Comparison of ENCODE assay signal across 8 cellular contexts in the genomic region with DNA sequence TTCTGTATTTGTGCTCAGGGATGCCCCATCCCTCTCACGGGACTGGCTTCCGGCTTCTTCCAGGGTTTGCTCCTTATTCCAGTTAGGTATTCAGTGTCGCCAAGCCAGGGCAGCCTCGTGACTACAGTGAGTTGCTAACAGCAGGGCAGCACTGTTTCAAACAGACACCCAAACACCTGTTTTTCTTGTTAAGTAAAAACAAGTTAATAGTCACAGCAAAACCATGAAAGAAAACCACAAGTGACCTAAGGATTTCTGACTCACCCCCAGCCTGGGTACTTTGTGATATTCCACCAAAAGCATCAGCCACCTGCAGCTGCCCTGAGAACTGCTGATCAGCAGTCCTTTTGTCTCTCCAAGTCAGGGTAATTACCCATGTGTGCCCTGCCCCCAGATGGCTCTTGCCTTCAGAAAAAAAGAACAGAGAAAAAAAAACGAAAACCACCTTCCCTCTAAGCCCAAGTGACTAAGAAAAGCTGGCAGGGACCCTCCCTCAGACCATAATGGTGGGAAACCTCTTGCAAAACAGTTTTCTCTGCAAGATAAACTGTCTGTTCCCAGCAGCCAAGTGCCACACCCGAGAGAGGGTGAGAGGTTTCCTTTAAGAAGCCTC.
DNase-seq lines count a peak whose midpoint lies in the region; ATAC-seq and TF ChIP-seq lines count a peak whose summit lies in the region.

No MANE protein-coding gene starts in this region.

- H3K4me1 ChIP-seq in A673 (ENCODE audit: insufficient read depth, low read length, poor library complexity, severe bottlenecking) (peaks cover 4% of the 10 kb centered on the region), gastroesophageal sphincter (peaks cover 0 to 51% (median 5%) of the 10 kb centered on the region in 3 donors)

- 21 to 79% methylated on average over 3 to 5 of the region's 6 CpGs for WGBS in gastroesophageal sphincter (ENCODE audit: low coverage in 1 of 2), 2 donors

- H3K27me3 ChIP-seq in A673 (replicated peaks; ENCODE audit: insufficient read depth, low read depth, low read length, poor library complexity), result no peaks in the 10 kb centered on the region
- no peaks in the 10 kb centered on the region for H3K27me3 ChIP-seq in gastroesophageal sphincter

- CTCF ChIA-PET in A673 (lab: Charles Lee), result no interaction called here

- POLR2A ChIA-PET in A673 (lab: Charles Lee; ENCODE audit: low non-redundant PET), result no interaction called here

- H3K36me3 ChIP-seq in A673 (ENCODE audit: insufficient read depth, low read length, poor library complexity, severe bottlenecking) (no peaks in the 10 kb centered on the region), gastroesophageal sphincter (no peaks in the 10 kb centered on the region)

- TF ChIP-seq EP300 in gastroesophageal sphincter (IDR thresholded peaks at IDR 0.05), result no peak

- H3K27ac ChIP-seq in A673 (ENCODE audit: low read depth, low read length, poor library complexity, severe bottlenecking) (no peak overlapping the region), gastroesophageal sphincter (no peak overlapping the region)

- no peaks in the 10 kb centered on the region for H3K9me3 ChIP-seq in A673 (ENCODE audit: low read depth, low read length, poor library complexity, severe bottlenecking)
- H3K9me3 ChIP-seq in gastroesophageal sphincter, result no peaks in the 10 kb centered on the region

- ATAC-seq in GM18868 (IDR thresholded peaks at IDR 0.05; ENCODE audit: unreplicated experiment) (peak; percentile 91), HG03039 (IDR thresholded peaks at IDR 0.05; ENCODE audit: unreplicated experiment) (peak; percentile 88), gastroesophageal sphincter (peak; percentile 46)

- BruUV-seq in A673 (replicated peaks; lab: Mats Ljungman, UMichigan), result no TSS peak

- TF ChIP-seq CTCF in A673 (conservative IDR thresholded peaks at IDR 0.05; ENCODE audit: low read depth, low read length) (no peak), gastroesophageal sphincter (IDR thresholded peaks at IDR 0.05) (no peak)

- TF ChIP-seq POLR2A in gastroesophageal sphincter (IDR thresholded peaks at IDR 0.05), result no peak

- DNase-seq in A673 (ENCODE audit: low spot score) (peak; percentile 46), NCI-H2171 (lab: John Stamatoyannopoulos, UW) (peak; percentile 69), head of caudate nucleus (no peak)
- DNase-seq in activated CD8-positive, alpha-beta memory T cell treated with anti-CD3 and anti-CD28 coated beads for 48 hours (ENCODE audit: low read depth in 2 of 3, low spot score in 2 of 3), result peak in 2 of 3 experiments; percentile 30 to 36
- DNase-seq in stimulated activated CD4-positive, alpha-beta T cell treated with anti-CD3 and anti-CD28 coated beads, Interleukin-1b, Interleukin-23, amount 100 ng/mL, for 48 hours, result peak; percentile 79

- intact Hi-C loops in A673 (cut with micrococcal nuclease; ENCODE audit: unreplicated experiment), result no loop called here
- intact Hi-C loops in head of caudate nucleus (cut with DNase I), result no loop called here

- no peak overlapping the region for H3K4me3 ChIP-seq in A673 (ENCODE audit: low read depth, low read length, poor library complexity, severe bottlenecking)
- no peak overlapping the region for H3K4me3 ChIP-seq in gastroesophageal sphincter

Comparison
In these comparisons a context has a peak if more than half of its experiments do, and no peak if none do; other contexts are left out.
1. DNase-seq: peak in A673 (single experiment), NCI-H2171 (single experiment), activated CD8-positive, alpha-beta memory T cell treated with anti-CD3 and anti-CD28 coated beads for 48 hours (2 of 3) and stimulated activated CD4-positive, alpha-beta T cell treated with anti-CD3 and anti-CD28 coated beads, Interleukin-1b, Interleukin-23, amount 100 ng/mL, for 48 hours (single experiment); none in head of caudate nucleus (0 of 42).
2. Peak in every context shown above with its lines, with median percentiles within 50 percentile points of each other: ATAC-seq.